Comparison of ENCODE assay signal across 9 cellular contexts in the genomic region with DNA sequence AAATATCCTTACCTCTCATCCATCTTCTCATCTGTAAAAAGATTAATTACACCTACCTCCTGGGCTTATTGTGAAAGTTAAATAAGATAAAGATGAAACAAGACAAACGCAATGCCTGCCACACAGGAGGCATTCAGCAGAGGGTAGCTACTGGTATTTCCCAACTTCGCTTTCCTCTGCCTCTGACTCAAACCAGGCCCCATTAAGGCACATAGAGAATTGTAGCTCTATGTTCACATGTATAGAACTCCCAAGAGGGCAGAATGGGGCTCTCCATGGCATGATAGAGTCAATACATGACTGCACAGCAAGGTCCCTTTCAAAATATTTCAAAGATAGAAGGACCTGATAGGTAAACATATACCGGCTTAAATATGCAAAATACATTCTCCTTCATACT. TPM values are rescaled to one million over a fixed set of nuclear protein-coding genes. Genes with fewer than 3 reads are reported as not detected.
DNase-seq lines count a peak whose midpoint lies in the region; ATAC-seq, FAIRE-seq and TF ChIP-seq lines count a peak whose summit lies in the region.
"Had no signal": no experiment of that assay in that cellular context is flagged by ENCODE, and none has a peak within 500 bp of the region (broad histone marks: within the 10 kb centered on the region; RNA-seq: fewer than 3 reads in every experiment).

No MANE protein-coding gene starts in this region.

- no peaks in the 10 kb centered on the region for H4K20me1 ChIP-seq in keratinocyte (ENCODE audit: control insufficient read depth, extremely low read depth, insufficient read depth, low read length)

- no peaks in the 10 kb centered on the region for H3K27me3 Mint-ChIP-seq in CD4-positive, alpha-beta memory T cell
- no peaks in the 10 kb centered on the region for H3K27me3 Mint-ChIP-seq in T-cell

- no peak for FAIRE-seq in keratinocyte (lab: Jason Lieb, UNC)
- FAIRE-seq: H1 had no signal

- POLR2A ChIA-PET in CD4-positive, alpha-beta memory T cell (lab: Charles Lee; ENCODE audit: partially characterized antibody) = interaction anchor here (0.9 to 3.5 kb wide), 9 partner anchors 10 to 126 kb away, joined by 3 to 31 read pairs (median 8); a partner anchor contains a TSS
- POLR2A ChIA-PET in T-cell (lab: Charles Lee) = interaction anchor here in 1 of 2 donors (0.6 kb wide), 1 partner anchor 84 kb away, joined by 3 read pairs; no protein-coding TSS in a partner anchor

- CTCF ChIA-PET in CD4-positive, alpha-beta memory T cell (lab: Charles Lee; ENCODE audit: partially characterized antibody) = interaction anchor here (0.8 to 4.0 kb wide), 7 partner anchors 11 to 86 kb away, joined by 3 to 38 read pairs (median 4); a partner anchor contains a TSS
- CTCF ChIA-PET in T-cell (lab: Charles Lee) = interaction anchor here (0.6 to 2.9 kb wide), 10 partner anchors 13 to 235 kb away, joined by 3 to 20 read pairs (median 4); no protein-coding TSS in a partner anchor

- no peaks in the 10 kb centered on the region for H3K9me3 Mint-ChIP-seq in CD4-positive, alpha-beta memory T cell
- H3K9me3 Mint-ChIP-seq in T-cell = no peaks in the 10 kb centered on the region

- H3K79me2 ChIP-seq in keratinocyte (ENCODE audit: control insufficient read depth, insufficient read depth, low read length) = no peaks in the 10 kb centered on the region

- peaks cover 0 to 26% of the 10 kb centered on the region in 2 donors for H3K36me3 Mint-ChIP-seq in CD4-positive, alpha-beta memory T cell
- H3K36me3 Mint-ChIP-seq in T-cell = peaks cover 11% of the 10 kb centered on the region

- peak overlapping the region; percentile 94 to 98 (median 97) for H3K27ac Mint-ChIP-seq in CD4-positive, alpha-beta memory T cell
- H3K27ac Mint-ChIP-seq in T-cell = peak overlapping the region; percentile 95 to 97

- intact Hi-C loops in CD4-positive, alpha-beta memory T cell (cut with micrococcal nuclease) = loop anchor here (5.0 to 10.0 kb wide), 3 partner anchors 89 to 789 kb away; a partner anchor contains a TSS

- no peaks in the 10 kb centered on the region for H3K36me3 ChIP-seq in CD4-positive, alpha-beta memory T cell (ENCODE audit: insufficient read depth, low read length)
- H3K36me3 ChIP-seq in keratinocyte (ENCODE audit: control insufficient read depth in 2 of 2, extremely low read depth in 1 of 2, insufficient read depth in 2 of 2, low read length in 2 of 2) = no peaks in the 10 kb centered on the region

- H3K9ac ChIP-seq in keratinocyte (ENCODE audit: control insufficient read depth, extremely low read depth, insufficient read depth, low read length) = no peak overlapping the region

- H3K4me3 ChIP-seq in CD4-positive, alpha-beta memory T cell (ENCODE audit: low read length in 2 of 2) = peak overlapping the region; percentile 45 to 62
- H3K4me3 ChIP-seq in keratinocyte (ENCODE audit: control insufficient read depth in 2 of 3, extremely low read depth in 1 of 3, insufficient read depth in 2 of 3, low read depth in 1 of 3, low read length in 3 of 3) = peak overlapping the region in 1 of 3 experiments; percentile 46

- no peak overlapping the region for H2AFZ ChIP-seq in keratinocyte (ENCODE audit: control insufficient read depth, low read length)

- H3K4me3 Mint-ChIP-seq in CD4-positive, alpha-beta memory T cell = peak overlapping the region; percentile 90 to 97 (median 92)
- H3K4me3 Mint-ChIP-seq in T-cell = peak overlapping the region; percentile 85 to 91 (median 90)

- H3K9me3 ChIP-seq in CD4-positive, alpha-beta memory T cell (ENCODE audit: control insufficient read depth in 1 of 2, low read length in 2 of 2) = no peaks in the 10 kb centered on the region
- H3K9me3 ChIP-seq in keratinocyte (ENCODE audit: control insufficient read depth, low read depth, low read length) = no peaks in the 10 kb centered on the region

- ATAC-seq in GM21619 (IDR thresholded peaks at IDR 0.05; ENCODE audit: unreplicated experiment) = peak; percentile 18
- no peak for ATAC-seq in T-cell (replicated peaks in 1 of 4)
- no peak for ATAC-seq in HG03135 (IDR thresholded peaks at IDR 0.05; ENCODE audit: unreplicated experiment)

- H3K9me1 ChIP-seq in keratinocyte (ENCODE audit: control insufficient read depth, extremely low read depth, insufficient read depth, low read length) = no peaks in the 10 kb centered on the region

- no peaks in the 10 kb centered on the region for H3K27me3 ChIP-seq in CD4-positive, alpha-beta memory T cell (ENCODE audit: insufficient read depth, low read length)
- no peaks in the 10 kb centered on the region for H3K27me3 ChIP-seq in keratinocyte (ENCODE audit: control insufficient read depth, extremely low read depth, insufficient read depth, low read length)

- peak overlapping the region; percentile 80 for H3K4me2 ChIP-seq in keratinocyte (ENCODE audit: control insufficient read depth, extremely low read depth, insufficient read depth, low read depth, low read length)

- DNase-seq in CD4-positive, alpha-beta memory T cell = no peak
- DNase-seq in T-cell = no peak
- DNase-seq in keratinocyte (ENCODE audit: low read depth, low spot score) = no peak
- DNase-seq in SHP77 treated with DMSO at 0.1 percent for 48 hours (lab: John Stamatoyannopoulos, UW) = no peak
- DNase-seq in HUDEP-2 (lab: John Stamatoyannopoulos, UW; ENCODE audit: unreplicated experiment in 76 of 76) = no peak
- DNase-seq in A172 (ENCODE audit: low spot score) = no peak

- peaks cover 52 to 80% (median 66%) of the 10 kb centered on the region in 4 donors for H3K4me1 Mint-ChIP-seq in CD4-positive, alpha-beta memory T cell
- H3K4me1 Mint-ChIP-seq in T-cell = peaks cover 74 to 79% (median 77%) of the 10 kb centered on the region in 3 donors

- no peak for TF ChIP-seq CTCF in keratinocyte (optimal IDR thresholded peaks at IDR 0.05 in 1 of 3, IDR thresholded peaks at IDR 0.05 in 1 of 3, conservative IDR thresholded peaks at IDR 0.05 in 1 of 3; ENCODE audit: extremely low read depth in 1 of 3, insufficient read depth in 2 of 3, low read length in 3 of 3)

- dilution Hi-C loops in keratinocyte (cut with MboI; ENCODE audit: extremely low pct_ligation_motif_present, low sequenced_read_pairs) = no loop called here

- peaks cover 78% of the 10 kb centered on the region for H3K4me1 ChIP-seq in CD4-positive, alpha-beta memory T cell (ENCODE audit: insufficient read depth, low read length)
- peaks cover 39% of the 10 kb centered on the region for H3K4me1 ChIP-seq in keratinocyte (ENCODE audit: control insufficient read depth, extremely low read depth, insufficient read depth, low read length)

- peak overlapping the region; percentile 65 for H3K27ac ChIP-seq in CD4-positive, alpha-beta memory T cell (ENCODE audit: low read depth, low read length)
- H3K27ac ChIP-seq in keratinocyte (ENCODE audit: control insufficient read depth, insufficient read depth, low read length) = no peak overlapping the region

RNA-seq across cellular contexts. Expression of a gene that starts 1.4 kb away (rescaled TPM):
- total RNA-seq in CD4-positive, alpha-beta memory T cell = 10 to 100 TPM; 33.0 to 35.2 TPM
- 10 to 100 TPM; 63.0 to 70.8 TPM for polyA plus RNA-seq in CD4-positive, alpha-beta memory T cell
- 10 to 100 TPM; 16.6 to 36.2 (median 26.2) TPM for total RNA-seq in T-cell
- polyA plus RNA-seq in keratinocyte = 6.4 to 12.7 TPM (median 7.4 TPM) in 3 replicates
- 3.8 TPM for polyA plus RNA-seq in keratinocyte (2011; ENCODE audit: low read depth)
- 7.5 and 15.2 TPM in 2 replicates for polyA plus RNA-seq in keratinocyte (2011; cell fraction: cytosol; rRNA removed)
- polyA plus RNA-seq in keratinocyte (2011; cell fraction: nucleus; rRNA removed) = 4.1 and 6.9 TPM in 2 replicates
- 5.2 and 5.3 TPM in 2 replicates for polyA plus RNA-seq in keratinocyte (2012; ENCODE audit: low replicate concordance)
- 0.30 to 0.82 TPM (median 0.80 TPM) in 3 replicates for polyA minus RNA-seq in keratinocyte
- polyA minus RNA-seq in keratinocyte (2011; cell fraction: cytosol; rRNA and poly(A)+ RNA removed) = 6.7 TPM
- 0.74 and 2.2 TPM in 2 replicates for polyA minus RNA-seq in keratinocyte (2011; cell fraction: nucleus; rRNA and poly(A)+ RNA removed)
- total RNA-seq in A172 (2014; rRNA removed; shearing (Covaris generic)) = 25.9 and 27.3 TPM in 2 replicates

RNA-seq across cellular contexts. Expression of a gene that starts 15.3 kb away (rescaled TPM):
- total RNA-seq in CD4-positive, alpha-beta memory T cell = 10 to 100 TPM; 20.0 to 20.3 TPM
- polyA plus RNA-seq in CD4-positive, alpha-beta memory T cell = 1 to 10 TPM; 1.4 to 2.8 TPM
- total RNA-seq in T-cell = 10 to 100 TPM; 10.9 to 17.2 (median 16.8) TPM
- polyA plus RNA-seq in keratinocyte = 3.1 to 5.8 TPM (median 5.2 TPM) in 3 replicates
- polyA plus RNA-seq in keratinocyte (2011; ENCODE audit: low read depth) = 2.2 TPM
- 3.4 and 6.3 TPM in 2 replicates for polyA plus RNA-seq in keratinocyte (2011; cell fraction: cytosol; rRNA removed)
- 7.7 and 8.7 TPM in 2 replicates for polyA plus RNA-seq in keratinocyte (2011; cell fraction: nucleus; rRNA removed)
- 2.6 and 4.0 TPM in 2 replicates for polyA plus RNA-seq in keratinocyte (2012; ENCODE audit: low replicate concordance)
- 2.1 to 7.8 TPM (median 5.9 TPM) in 3 replicates for polyA minus RNA-seq in keratinocyte
- 4.0 TPM for polyA minus RNA-seq in keratinocyte (2011; cell fraction: cytosol; rRNA and poly(A)+ RNA removed)
- 5.5 and 12.0 TPM in 2 replicates for polyA minus RNA-seq in keratinocyte (2011; cell fraction: nucleus; rRNA and poly(A)+ RNA removed)
- total RNA-seq in A172 (2014; rRNA removed; shearing (Covaris generic)) = 7.0 and 7.9 TPM in 2 replicates

RNA-seq across cellular contexts. Expression of a gene that starts 54.8 kb away (rescaled TPM):
- not detected for total RNA-seq in CD4-positive, alpha-beta memory T cell
- not detected for polyA plus RNA-seq in CD4-positive, alpha-beta memory T cell
- under 1 TPM in 2 of 5 donors, not detected in 3; 0.07 to 0.16 TPM for total RNA-seq in T-cell
- not detected in 3 replicates for polyA plus RNA-seq in keratinocyte
- not detected for polyA plus RNA-seq in keratinocyte (2011; ENCODE audit: low read depth)
- polyA plus RNA-seq in keratinocyte (2011; cell fraction: cytosol; rRNA removed) = 0.05 TPM in 1 of 2 replicates, not detected in the other
- 0.04 TPM in 2 replicates for polyA plus RNA-seq in keratinocyte (2011; cell fraction: nucleus; rRNA removed)
- not detected in 2 replicates for polyA plus RNA-seq in keratinocyte (2012; ENCODE audit: low replicate concordance)
- polyA minus RNA-seq in keratinocyte = not detected in 3 replicates
- not detected for polyA minus RNA-seq in keratinocyte (2011; cell fraction: cytosol; rRNA and poly(A)+ RNA removed)
- not detected in 2 replicates for polyA minus RNA-seq in keratinocyte (2011; cell fraction: nucleus; rRNA and poly(A)+ RNA removed)
- not detected in 2 replicates for total RNA-seq in A172 (2014; rRNA removed; shearing (Covaris generic))
